1 cellular context compared by ENCODE assay signal in the genomic region with DNA sequence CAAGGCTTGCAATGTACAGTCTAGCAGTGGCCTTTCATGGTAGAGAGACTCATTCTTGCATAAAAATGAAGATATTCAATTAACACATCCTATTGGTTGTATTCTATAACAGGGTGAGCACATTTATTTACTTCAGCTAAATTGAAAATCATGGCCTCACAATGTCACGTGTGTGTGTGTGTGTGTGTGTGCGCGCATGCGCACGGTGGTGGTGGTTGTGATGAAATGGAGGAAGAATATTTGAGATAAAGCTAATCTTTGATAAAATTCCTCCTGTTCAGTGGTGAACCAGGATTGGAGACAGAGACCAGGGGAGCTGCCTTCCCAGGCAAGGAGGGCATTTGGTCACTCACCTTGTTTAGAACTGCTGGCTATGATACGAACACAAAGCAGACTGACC.
TF ChIP-seq lines count a peak whose summit lies in the region.

No MANE protein-coding gene starts in this region.

TF ChIP-seq in K562, 482 proteins besides CTCF, POLR2A, EP300 and RAD21 (continued from another document):
- no peak for TF ChIP-seq ZBTB26 (CRISPR knock-in tag; IDR thresholded peaks at IDR 0.05)
